ENCODE assay signal across 25 cellular contexts in the genomic region with DNA sequence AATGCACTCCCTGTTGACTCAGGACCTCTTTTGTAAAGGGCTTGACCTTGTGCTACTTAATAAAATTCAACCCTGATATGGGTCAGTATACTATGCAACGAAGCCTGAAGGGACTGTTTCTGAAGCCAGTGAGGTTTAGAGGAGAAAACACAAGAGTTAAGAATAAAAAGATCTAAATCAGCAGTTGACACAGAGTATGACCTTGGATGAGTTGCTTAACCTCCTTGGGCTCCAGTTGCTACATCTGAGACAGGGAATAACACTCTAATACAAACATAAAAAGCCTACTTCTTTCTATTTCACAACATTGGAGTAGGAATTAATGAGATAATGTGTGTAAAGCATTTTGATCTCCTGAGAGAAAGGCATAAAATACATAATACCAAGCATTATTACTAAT.
DNase-seq lines count a peak whose midpoint lies in the region; ATAC-seq and TF ChIP-seq lines count a peak whose summit lies in the region.
"Had no signal": no experiment of that assay in that cellular context is flagged by ENCODE, and none has a peak within 500 bp of the region (broad histone marks: within the 10 kb centered on the region; RNA-seq: fewer than 3 reads in every experiment).

No MANE protein-coding gene starts in this region.

- POLR2A ChIA-PET in IMR-90 (lab: Charles Lee; ENCODE audit: unreplicated experiment) = no interaction called here

- TF ChIP-seq RAD21 in IMR-90 (IDR thresholded peaks at IDR 0.05; ENCODE audit: low read length) = no peak

- no peaks in the 10 kb centered on the region for H3K27me3 Mint-ChIP-seq in neural progenitor cell (ENCODE audit: insufficient read depth, low read depth)
- no peaks in the 10 kb centered on the region for H3K27me3 Mint-ChIP-seq in HFFc6 (ENCODE audit: insufficient read depth)
- H3K27me3 Mint-ChIP-seq: CD8-positive, alpha-beta memory T cell had no signal

- TF ChIP-seq CTCF in IMR-90 (conservative IDR thresholded peaks at IDR 0.05; ENCODE audit: low read depth, low read length) (no peak), foreskin fibroblast (IDR thresholded peaks at IDR 0.05; ENCODE audit: low read depth, low read length) (no peak), neural progenitor cell (IDR thresholded peaks at IDR 0.05) (no peak), HFFc6 (IDR thresholded peaks at IDR 0.05) (no peak)

- peaks cover 10% of the 10 kb centered on the region for H3K9me3 Mint-ChIP-seq in neural progenitor cell
- H3K9me3 Mint-ChIP-seq in HFFc6 = no peaks in the 10 kb centered on the region
- H3K9me3 Mint-ChIP-seq: CD14-positive monocyte had no signal

- no peak overlapping the region for H3K56ac ChIP-seq in IMR-90 (ENCODE audit: extremely low read depth, insufficient read depth, low read length)

- H4K20me1 ChIP-seq in IMR-90 (ENCODE audit: insufficient read depth, low read length) (no peaks in the 10 kb centered on the region), neural progenitor cell (ENCODE audit: low read depth) (no peaks in the 10 kb centered on the region)

- no peak overlapping the region for H2BK15ac ChIP-seq in IMR-90 (ENCODE audit: low read depth, low read length)

- H3K36me3 ChIP-seq in IMR-90 (ENCODE audit: control insufficient read depth, insufficient read depth, low read length) (no peaks in the 10 kb centered on the region), neural progenitor cell (no peaks in the 10 kb centered on the region)
- H3K36me3 ChIP-seq: BE2C had no signal

- dilution Hi-C loops in IMR-90 (cut with HindIII; ENCODE audit: low sequenced_read_pairs, unreplicated experiment) = no loop called here

- H3K4me1 Mint-ChIP-seq in neural progenitor cell (peaks cover 39% of the 10 kb centered on the region), HFFc6 (ENCODE audit: low read depth) (no peaks in the 10 kb centered on the region)
- H3K4me1 Mint-ChIP-seq: CD8-positive, alpha-beta memory T cell had no signal

- no peak overlapping the region for H3K4me3 ChIP-seq in IMR-90 (ENCODE audit: insufficient read depth, low read depth, low read length)
- H3K4me3 ChIP-seq in foreskin fibroblast (ENCODE audit: low read depth in 1 of 2, low read length in 2 of 2) = no peak overlapping the region
- no peak overlapping the region for H3K4me3 ChIP-seq in neural progenitor cell
- H3K4me3 ChIP-seq: K562 had no signal

- H3K27ac Mint-ChIP-seq in neural progenitor cell (peak overlapping the region; percentile 80), HFFc6 (no peak overlapping the region)
- H3K27ac Mint-ChIP-seq: CD14-positive monocyte; CD8-positive, alpha-beta memory T cell had no signal

- H3K9me1 ChIP-seq in IMR-90 (ENCODE audit: insufficient read depth, low read length) = no peaks in the 10 kb centered on the region

- no peaks in the 10 kb centered on the region for H3K4me1 ChIP-seq in IMR-90 (ENCODE audit: control insufficient read depth, insufficient read depth, low read length)
- H3K4me1 ChIP-seq in neural progenitor cell = no peaks in the 10 kb centered on the region
- H3K4me1 ChIP-seq: BE2C had no signal

- H3K36me3 Mint-ChIP-seq in neural progenitor cell = peaks cover 4% of the 10 kb centered on the region
- H3K36me3 Mint-ChIP-seq in HFFc6 (ENCODE audit: low read depth) = no peaks in the 10 kb centered on the region
- H3K36me3 Mint-ChIP-seq: CD14-positive monocyte; CD8-positive, alpha-beta memory T cell had no signal

- no peaks in the 10 kb centered on the region for H3K79me2 ChIP-seq in neural progenitor cell (ENCODE audit: low read depth)

- no peaks in the 10 kb centered on the region; the same call in 1 of the 2 replicates for H3K9me3 ChIP-seq in IMR-90 (ENCODE audit: control insufficient read depth, insufficient read depth, low read length)
- no peaks in the 10 kb centered on the region for H3K9me3 ChIP-seq in neural progenitor cell (ENCODE audit: low read depth)
- H3K9me3 ChIP-seq: BE2C had no signal

- ATAC-seq in IMR-90 (ENCODE audit: low read depth) = no peak
- ATAC-seq: K562 had no signal

- no peaks in the 10 kb centered on the region for H3K79me1 ChIP-seq in IMR-90 (ENCODE audit: low read depth in 1 of 2, low read length in 2 of 2)

- no peak overlapping the region for H4K91ac ChIP-seq in IMR-90 (ENCODE audit: insufficient read depth, low read depth, low read length)

- peak; percentile 4 for DNase-seq in IMR-90
- peak; percentile 87 for DNase-seq in amniotic epithelial cell (ENCODE audit: low read depth)
- peak; percentile 24 to 30 for DNase-seq in foreskin fibroblast
- no peak for DNase-seq in neural progenitor cell (ENCODE audit: low spot score)
- DNase-seq in activated naive CD4-positive, alpha-beta T cell treated with anti-CD3 and anti-CD28 coated beads, Interleukin-2, amount 50 U/mL, for 16 hours = no peak
- DNase-seq in NCI-H345 treated with DMSO at 0.1 percent for 48 hours (lab: John Stamatoyannopoulos, UW; ENCODE audit: unreplicated experiment) = no peak
- DNase-seq in HFFc6 = no peak
- DNase-seq: ACHN; BE2C; Calu3; CD8-positive, alpha-beta memory T cell; DMS153; DND-41; HCEC 1CT; Kasumi-1; NCI-H1105; NCI-H146; NCI-H1930; NCI-H2107; NCI-H446 treated with DMSO at 0.1 percent for 48 hours; Right ventricle myocardium superior; RPMI8226 had no signal

- H3F3A ChIP-seq in neural progenitor cell (ENCODE audit: low read depth) = no peaks in the 10 kb centered on the region

- BruUV-seq in IMR-90 (replicated peaks; lab: Mats Ljungman, UMichigan) = no TSS peak

- no CpG with 5 or more reads among the region's 1 CpG for WGBS in IMR-90 (ENCODE audit: extremely low coverage in 2 of 2, insufficient read length in 1 of 2), 2 experiments

- no peak overlapping the region for H2AK5ac ChIP-seq in IMR-90 (ENCODE audit: low read depth, low read length)

- H3K4me3 Mint-ChIP-seq in neural progenitor cell (no peak overlapping the region), HFFc6 (no peak overlapping the region)
- H3K4me3 Mint-ChIP-seq: CD14-positive monocyte; CD8-positive, alpha-beta memory T cell had no signal

- intact Hi-C loops in IMR-90 (cut with micrococcal nuclease) = no loop called here

- no peak overlapping the region for H4K5ac ChIP-seq in IMR-90 (ENCODE audit: low read depth, low read length)

- no peak overlapping the region for H3K4ac ChIP-seq in IMR-90 (ENCODE audit: low read depth, low read length)

- H2BK120ac ChIP-seq in IMR-90 (ENCODE audit: low read depth, low read length) = no peak overlapping the region

- H2AK9ac ChIP-seq in IMR-90 (replicated peaks; ENCODE audit: low read depth, low read length, poor library complexity) = no peak overlapping the region

- H2BK5ac ChIP-seq in IMR-90 (ENCODE audit: low read depth, low read length, poor library complexity, severe bottlenecking) = no peak overlapping the region

- H3K18ac ChIP-seq in IMR-90 (ENCODE audit: low read depth, low read length) = no peak overlapping the region

- CTCF ChIA-PET in IMR-90 (lab: Yijun Ruan, JAX) = no interaction called here

- no peaks in the 10 kb centered on the region for H3K27me3 ChIP-seq in IMR-90 (ENCODE audit: control insufficient read depth, insufficient read depth, low read length)
- H3K27me3 ChIP-seq in neural progenitor cell = no peaks in the 10 kb centered on the region
- H3K27me3 ChIP-seq: BE2C had no signal

- no peak for TF ChIP-seq POLR2A in IMR-90 (IDR thresholded peaks at IDR 0.05; ENCODE audit: low read depth, low read length)

- H3K27ac ChIP-seq in IMR-90 (ENCODE audit: insufficient read depth, low read length) = no peak overlapping the region
- no peak overlapping the region for H3K27ac ChIP-seq in neural progenitor cell
- H3K27ac ChIP-seq: 22Rv1 had no signal

- in situ Hi-C loops in IMR-90 (cut with MboI; ENCODE audit: low sequenced_read_pairs) = no loop called here

- no peak overlapping the region for H4K8ac ChIP-seq in IMR-90 (ENCODE audit: low read depth in 2 of 2, low read length in 2 of 2)

- no peak overlapping the region for H2BK20ac ChIP-seq in IMR-90 (ENCODE audit: low read depth, low read length)

- H3K9ac ChIP-seq in IMR-90 (ENCODE audit: low read depth, low read length) = no peak overlapping the region
- no peak overlapping the region for H3K9ac ChIP-seq in neural progenitor cell

- no peak overlapping the region for H3K14ac ChIP-seq in IMR-90 (replicated peaks; ENCODE audit: low read depth, low read length)

- H3K23ac ChIP-seq in IMR-90 (ENCODE audit: low read depth, low read length) = no peak overlapping the region

- H3K4me2 ChIP-seq in IMR-90 (ENCODE audit: low read depth, low read length) = no peak overlapping the region
- H3K4me2 ChIP-seq in neural progenitor cell = no peak overlapping the region

- H2AFZ ChIP-seq in IMR-90 (replicated peaks; ENCODE audit: low read length, poor library complexity) (no peak overlapping the region), neural progenitor cell (replicated peaks) (no peak overlapping the region)

TF ChIP-seq in IMR-90, 13 proteins besides CTCF, POLR2A, EP300 and RAD21 (continues in another document):
- TF ChIP-seq BHLHE40 (IDR thresholded peaks at IDR 0.05; ENCODE audit: low read depth, low read length) = no peak
- no peak for TF ChIP-seq MAFK (IDR thresholded peaks at IDR 0.05; ENCODE audit: low read depth, low read length)
- no peak for TF ChIP-seq NFE2L2 (IDR thresholded peaks at IDR 0.05; ENCODE audit: low read depth, low read length)
- no peak for TF ChIP-seq RFX5 (IDR thresholded peaks at IDR 0.05; ENCODE audit: low read depth, low read length)
- TF ChIP-seq RCOR1 (IDR thresholded peaks at IDR 0.05; ENCODE audit: insufficient replicate concordance, low read length) = no peak
- TF ChIP-seq MXI1 (IDR thresholded peaks at IDR 0.05; ENCODE audit: borderline replicate concordance, low read depth, low read length) = no peak
- TF ChIP-seq CEBPB (IDR thresholded peaks at IDR 0.05; ENCODE audit: low read depth, low read length) = no peak
- TF ChIP-seq, protein P1, sequence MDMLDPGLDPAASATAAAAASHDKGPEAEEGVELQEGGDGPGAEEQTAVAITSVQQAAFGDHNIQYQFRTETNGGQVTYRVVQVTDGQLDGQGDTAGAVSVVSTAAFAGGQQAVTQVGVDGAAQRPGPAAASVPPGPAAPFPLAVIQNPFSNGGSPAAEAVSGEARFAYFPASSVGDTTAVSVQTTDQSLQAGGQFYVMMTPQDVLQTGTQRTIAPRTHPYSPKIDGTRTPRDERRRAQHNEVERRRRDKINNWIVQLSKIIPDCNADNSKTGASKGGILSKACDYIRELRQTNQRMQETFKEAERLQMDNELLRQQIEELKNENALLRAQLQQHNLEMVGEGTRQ (IDR thresholded peaks at IDR 0.05; ENCODE audit: low read depth, low read length) = no peak
- TF ChIP-seq CHD1 (IDR thresholded peaks at IDR 0.05; ENCODE audit: low read depth, low read length) = no peak
- no peak for TF ChIP-seq MAZ (IDR thresholded peaks at IDR 0.05; ENCODE audit: borderline replicate concordance, low read depth, low read length)

Comparison
In these comparisons a context has a peak if more than half of its experiments do, and no peak if none do; other contexts are left out.
1. DNase-seq: peak in IMR-90 (single experiment), amniotic epithelial cell (single experiment) and foreskin fibroblast (2 of 2); none in neural progenitor cell (single experiment), activated naive CD4-positive, alpha-beta T cell treated with anti-CD3 and anti-CD28 coated beads, Interleukin-2, amount 50 U/mL, for 16 hours (single experiment), NCI-H345 treated with DMSO at 0.1 percent for 48 hours (single experiment) and HFFc6 (single experiment).